Comparison of ENCODE assay signal across 10 cellular contexts in the genomic region with DNA sequence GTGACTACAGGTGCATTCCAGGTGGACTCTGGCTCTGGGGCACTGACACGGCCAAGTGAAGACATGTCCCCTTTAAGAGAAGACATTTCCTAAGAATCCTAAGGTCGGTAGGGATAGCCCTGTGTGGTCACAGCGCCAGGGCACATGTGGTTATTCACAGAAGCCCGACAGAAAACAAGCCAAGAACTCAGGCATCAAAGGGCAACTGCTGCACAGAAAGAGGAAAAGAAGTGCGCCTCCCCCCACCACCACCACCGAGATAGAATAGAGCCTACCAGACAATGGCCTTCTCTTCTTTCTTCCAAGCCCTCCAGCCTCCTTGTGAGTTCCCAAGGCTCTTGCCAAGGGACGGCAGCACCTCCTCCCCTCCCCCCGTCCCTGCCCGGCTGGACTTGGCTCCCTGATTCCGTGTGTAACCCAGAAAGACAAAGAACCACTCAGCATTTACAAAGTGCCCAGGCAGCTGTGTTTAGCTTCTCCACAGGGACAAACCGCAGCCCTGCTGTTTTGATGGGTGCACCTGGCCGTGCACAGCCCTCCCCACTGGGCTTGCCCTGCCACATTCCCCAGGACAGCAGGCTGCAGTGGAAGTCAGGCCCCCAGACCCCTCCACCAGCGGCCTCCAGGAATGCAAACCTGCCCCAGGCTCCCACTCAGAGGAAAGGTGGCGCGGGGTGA. TPM values are rescaled to one million over a fixed set of nuclear protein-coding genes. Genes with fewer than 3 reads are reported as not detected.
DNase-seq lines count a peak whose midpoint lies in the region; ATAC-seq and TF ChIP-seq lines count a peak whose summit lies in the region.
"Had no signal": no experiment of that assay in that cellular context is flagged by ENCODE, and none has a peak within 500 bp of the region (broad histone marks: within the 10 kb centered on the region; RNA-seq: fewer than 3 reads in every experiment).

No MANE protein-coding gene starts in this region.

- H3K4me2 ChIP-seq in PC-9, result peak overlapping the region; percentile 42

- no peaks in the 10 kb centered on the region for H3K79me2 ChIP-seq in PC-9 (ENCODE audit: low read depth)

- intact Hi-C loops in PC-9 (cut with micrococcal nuclease; ENCODE audit: unreplicated experiment) (loop anchor here (2.0 to 5.0 kb wide), 4 partner anchors 60 to 355 kb away; no protein-coding TSS in a partner anchor), sciatic nerve (cut with DNase I) (no loop called here)

- H3K4me1 ChIP-seq in HUES48 (ENCODE audit: control insufficient read depth, insufficient read depth, low read length) (peaks cover 39% of the 10 kb centered on the region), PC-9 (replicated peaks; ENCODE audit: insufficient read depth) (peaks cover 11% of the 10 kb centered on the region), iPS DF 6.9 (ENCODE audit: control insufficient read depth, insufficient read depth, low read length) (peaks cover 9% of the 10 kb centered on the region)

- H2AFZ ChIP-seq in PC-9, result no peak overlapping the region

- H3K9ac ChIP-seq in HUES48 (ENCODE audit: low read depth, low read length), result peak overlapping the region; percentile 32; the same call in 1 of the 2 replicates

- peaks cover 11% of the 10 kb centered on the region; the same call in 1 of the 2 replicates for H3F3A ChIP-seq in PC-9 (ENCODE audit: insufficient read depth, low read depth)

- DNase-seq in PC-9, result peak; percentile 40 to 49
- DNase-seq in iPS DF 6.9 (ENCODE audit: low read depth, low spot score), result peak; percentile 31
- no peak for DNase-seq in sciatic nerve (ENCODE audit: low spot score)
- DNase-seq in kidney glomerular epithelial cell (lab: John Stamatoyannopoulos, UW), result no peak
- no peak for DNase-seq in GM10266 (ENCODE audit: extremely low spot score)
- DNase-seq: cerebellar nuclear complex; stimulated activated CD4-positive, alpha-beta T cell treated with anti-CD3 and anti-CD28 coated beads, Interleukin-12 subunit alpha, Interleukin-12 subunit beta, amount 100 ng/mL, for 4 hours had no signal

- ATAC-seq in sciatic nerve, result peak; percentile 74
- ATAC-seq in HG03520 (IDR thresholded peaks at IDR 0.05; ENCODE audit: unreplicated experiment), result no peak
- ATAC-seq in GM19395 (IDR thresholded peaks at IDR 0.05; ENCODE audit: unreplicated experiment), result no peak

- H3K36me3 ChIP-seq in HUES48 (ENCODE audit: control insufficient read depth, insufficient read depth, low read length), result peaks cover 16% of the 10 kb centered on the region
- no peaks in the 10 kb centered on the region for H3K36me3 ChIP-seq in PC-9 (ENCODE audit: low read depth)
- 0 out of 2 replicates have a peak, but pooled peaks cover 2% of the 10 kb centered on the region for H3K36me3 ChIP-seq in iPS DF 6.9 (ENCODE audit: control insufficient read depth, insufficient read depth, low read length)

- BruUV-seq in PC-9 (replicated peaks; lab: Mats Ljungman, UMichigan), result no TSS peak

- H3K27me3 ChIP-seq in HUES48 (ENCODE audit: control insufficient read depth, insufficient read depth, low read length) (no peaks in the 10 kb centered on the region), PC-9 (ENCODE audit: insufficient read depth, low read depth) (no peaks in the 10 kb centered on the region), iPS DF 6.9 (ENCODE audit: control insufficient read depth, insufficient read depth, low read length) (no peaks in the 10 kb centered on the region)

- H3K27ac ChIP-seq in HUES48 (ENCODE audit: low read depth, low read length), result peak overlapping the region; percentile 82
- H3K27ac ChIP-seq in PC-9, result peak overlapping the region; percentile 23; the same call in 1 of the 2 replicates
- H3K27ac ChIP-seq in iPS DF 6.9 (ENCODE audit: low read length), result no peak overlapping the region

- CTCF ChIA-PET in PC-9 (lab: Charles Lee), result no interaction called here

- H3K4me3 ChIP-seq in HUES48 (ENCODE audit: low read depth, low read length) (peak overlapping the region; percentile 22), PC-9 (no peak overlapping the region), iPS DF 6.9 (ENCODE audit: low read length) (no peak overlapping the region)

- TF ChIP-seq CTCF in PC-9 (conservative IDR thresholded peaks at IDR 0.05) (no peak), GM10266 (IDR thresholded peaks at IDR 0.05; ENCODE audit: control insufficient read depth, insufficient read depth, low read depth, missing control alignments) (no peak)

- no peaks in the 10 kb centered on the region for H3K9me2 ChIP-seq in PC-9 (ENCODE audit: insufficient read depth)

- no CpG with 5 or more reads among the region's 15 CpGs for WGBS in iPS DF 6.9 (ENCODE audit: insufficient coverage, insufficient read length)

- H3K9me3 ChIP-seq in HUES48 (ENCODE audit: control insufficient read depth, insufficient read depth, low read length) (no peaks in the 10 kb centered on the region), PC-9 (ENCODE audit: insufficient read depth, low read depth) (no peaks in the 10 kb centered on the region), iPS DF 6.9 (ENCODE audit: control insufficient read depth, insufficient read depth, low read length) (no peaks in the 10 kb centered on the region)

- no peaks in the 10 kb centered on the region for H4K20me1 ChIP-seq in PC-9 (ENCODE audit: insufficient read depth)

- POLR2A ChIA-PET in PC-9 (lab: Charles Lee; ENCODE audit: unreplicated experiment), result interaction anchor here (0.6 kb wide), 1 partner anchor 454 kb away, joined by 4 read pairs; no protein-coding TSS in a partner anchor

RNA-seq across cellular contexts. Expression of gene TMPRSS2, which starts 30.2 kb away (rescaled TPM):
- total RNA-seq in PC-9 (2021) (0.61 and 0.78 TPM in 2 replicates), sciatic nerve (0.49 TPM)

RNA-seq across cellular contexts. Expression of gene MX1, which starts 51.7 kb away (rescaled TPM):
- total RNA-seq in PC-9 (2021), result 6.4 and 10.7 TPM in 2 replicates
- total RNA-seq in sciatic nerve, result 28.6 TPM

Comparison
In these comparisons a context has a peak if more than half of its experiments do, and no peak if none do; other contexts are left out.
1. DNase-seq: peak in PC-9 (2 of 2) and iPS DF 6.9 (single experiment); none in sciatic nerve (single experiment), kidney glomerular epithelial cell (single experiment) and GM10266 (single experiment).